ENCODE assay signal across 33 cellular contexts in the genomic region with DNA sequence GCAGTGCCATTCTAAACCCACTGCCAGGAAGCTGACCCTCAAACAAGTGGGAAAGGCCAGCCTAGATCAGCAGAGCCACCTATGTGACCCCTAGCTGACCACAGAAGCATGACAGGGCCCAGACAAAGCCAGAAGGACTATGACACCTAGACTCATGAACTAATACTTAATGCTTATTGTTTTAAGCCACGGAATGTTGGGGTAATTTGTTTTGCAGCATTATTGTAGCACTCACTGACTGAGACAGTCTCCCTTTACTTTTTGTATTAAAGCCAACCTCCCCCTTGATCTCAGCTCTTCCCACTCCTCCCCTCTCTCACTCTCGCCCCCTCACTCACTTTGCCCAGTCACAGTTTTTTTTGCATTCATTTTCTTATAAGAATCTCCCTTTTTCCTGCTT.
"Had no signal": no experiment of that assay in that cellular context is flagged by ENCODE, and none has a peak within 500 bp of the region (broad histone marks: within the 10 kb centered on the region; RNA-seq: fewer than 3 reads in every experiment).

No MANE protein-coding gene starts in this region.

- H3K79me2 ChIP-seq: parathyroid adenoma had no signal

- H3K9me3 Mint-ChIP-seq: natural killer cell treated with Interleukin-12 subunit alpha and Interleukin-12 subunit beta and Interleukin-15 and Interleukin-18, amount 100 ng/mL, for 72 hours; type B pancreatic cell had no signal

- H3K27ac Mint-ChIP-seq: naive B cell; natural killer cell treated with Interleukin-12 subunit alpha and Interleukin-12 subunit beta and Interleukin-15 and Interleukin-18, amount 100 ng/mL, for 72 hours; nephron progenitor cell; progenitor cell of endocrine pancreas; stimulated activated memory B cell treated with anti-CD40 and anti-IgM and Interleukin-4, amounts not matched to agents 10 μg/mL and 1 μg/mL and 100 μg/mL, for 72 hours; stimulated activated naive CD8-positive, alpha-beta T cell treated with anti-CD3 and anti-CD28 coated beads, Interleukin-15, amount 100 ng/mL, for 72 hours; type B pancreatic cell had no signal

- H3K4me3 Mint-ChIP-seq: naive thymus-derived CD8-positive, alpha-beta T cell; natural killer cell treated with Interleukin-12 subunit alpha and Interleukin-12 subunit beta and Interleukin-15 and Interleukin-18, amount 100 ng/mL, for 72 hours; nephron progenitor cell; neural crest cell; stimulated activated memory B cell treated with anti-CD40 and anti-IgM and Interleukin-4, amounts not matched to agents 10 μg/mL and 1 μg/mL and 100 μg/mL, for 72 hours; stimulated activated naive CD8-positive, alpha-beta T cell treated with anti-CD3 and anti-CD28 coated beads, Interleukin-15, amount 100 ng/mL, for 72 hours; type B pancreatic cell had no signal

- DNase-seq: naive B cell; naive thymus-derived CD8-positive, alpha-beta T cell; nephron progenitor cell; occipital lobe; ovary; posterior cingulate gyrus; psoas muscle; right cardiac atrium; spleen; stimulated activated CD4-positive, alpha-beta T cell treated with anti-CD3 and anti-CD28 coated beads, Interleukin-12 subunit alpha, Interleukin-12 subunit beta, amount 100 ng/mL, for 4 hours; stimulated activated CD4-positive, alpha-beta T cell treated with anti-CD3 and anti-CD28 coated beads, Interleukin-1b, Interleukin-23, amount 100 ng/mL, for 48 hours; stimulated activated CD4-positive, alpha-beta T cell treated with anti-CD3 and anti-CD28 coated beads, Interleukin-4, amount 100 ng/mL, for 1 hour; stimulated activated CD4-positive, alpha-beta T cell treated with anti-CD3 and anti-CD28 coated beads, Interleukin-4, amount 100 ng/mL, for 4 hours; stimulated activated CD8-positive, alpha-beta memory T cell treated with anti-CD3 and anti-CD28 coated beads, Interleukin-4, amount 100 ng/mL, for 48 hours; stimulated activated naive CD4-positive, alpha-beta T cell; stimulated activated naive CD8-positive, alpha-beta T cell treated with anti-CD3 and anti-CD28 coated beads, Interleukin-15, amount 100 ng/mL, for 72 hours; stimulated activated naive CD8-positive, alpha-beta T cell treated with anti-CD3 and anti-CD28 coated beads, Interleukin-15, Interleukin-2, amounts not matched to agents 100 U/mL and 50 U/mL, for 24 hours; substantia nigra; thyroid gland; uterus had no signal

- H3K4me1 Mint-ChIP-seq: naive B cell; stimulated activated memory B cell treated with anti-CD40 and anti-IgM and Interleukin-4, amounts not matched to agents 10 μg/mL and 1 μg/mL and 100 μg/mL, for 72 hours; stimulated activated naive CD8-positive, alpha-beta T cell treated with anti-CD3 and anti-CD28 coated beads, Interleukin-15, amount 100 ng/mL, for 72 hours had no signal

- H3K36me3 ChIP-seq: ovary, spleen, suprapubic skin, thoracic aorta, thyroid gland, tibial nerve, upper lobe of right lung, uterus had no signal

- H3K9ac ChIP-seq: parathyroid adenoma had no signal

- H3K4me1 ChIP-seq: parathyroid adenoma, psoas muscle, spleen, suprapubic skin, thyroid gland, tibial nerve, upper lobe of right lung, uterus had no signal

- H3K36me3 Mint-ChIP-seq: natural killer cell treated with Interleukin-12 subunit alpha and Interleukin-12 subunit beta and Interleukin-15 and Interleukin-18, amount 100 ng/mL, for 72 hours; stimulated activated memory B cell treated with anti-CD40 and anti-IgM and Interleukin-4, amounts not matched to agents 10 μg/mL and 1 μg/mL and 100 μg/mL, for 72 hours; type B pancreatic cell had no signal

- H2AFZ ChIP-seq: parathyroid adenoma had no signal

- H3K4me3 ChIP-seq: ovary, psoas muscle, skin epidermis, smooth muscle cell, spleen, suprapubic skin, thoracic aorta, thyroid gland, tibial nerve, upper lobe of right lung, uterus had no signal

- H3K9me3 ChIP-seq: ovary, psoas muscle, spleen, suprapubic skin, thoracic aorta, thyroid gland, tibial nerve, upper lobe of right lung, uterus had no signal

- H3K27me3 ChIP-seq: ovary, thyroid gland, uterus had no signal

- H3K4me2 ChIP-seq: smooth muscle cell had no signal

- ATAC-seq: naive thymus-derived CD8-positive, alpha-beta T cell; natural killer cell treated with Interleukin-12 subunit alpha and Interleukin-12 subunit beta and Interleukin-15 and Interleukin-18, amount 100 ng/mL, for 72 hours; psoas muscle; right cardiac atrium; sciatic nerve; stimulated activated memory B cell treated with anti-CD40 and anti-IgM and Interleukin-4, amounts not matched to agents 10 μg/mL and 1 μg/mL and 100 μg/mL, for 72 hours; stimulated activated naive CD8-positive, alpha-beta T cell treated with anti-CD3 and anti-CD28 coated beads, Interleukin-15, amount 100 ng/mL, for 72 hours; stimulated activated naive CD8-positive, alpha-beta T cell treated with anti-CD3 and anti-CD28 coated beads, Interleukin-15, Interleukin-2, amounts not matched to agents 100 U/mL and 50 U/mL, for 24 hours; upper lobe of right lung had no signal

- H3K27ac ChIP-seq: ovary, parathyroid adenoma, psoas muscle, skin epidermis, spleen, suprapubic skin, thoracic aorta, thyroid gland, tibial nerve, upper lobe of right lung, uterus had no signal
